ENCODE assay signal across 1 cellular context in genomic region chr12:121827351-121828099, GRCh38.
TF ChIP-seq lines count a peak whose summit lies in the region.

No MANE protein-coding gene starts in this region.

TF ChIP-seq in K562, 482 proteins besides CTCF, POLR2A, EP300 and RAD21:
- TF ChIP-seq POLR3A (IDR thresholded peaks at IDR 0.05; ENCODE audit: borderline replicate concordance, extremely low read depth, insufficient read depth, insufficient read length) (no peak), SP1 (CRISPR knock-in tag; IDR thresholded peaks at IDR 0.05) (no peak), BRCA1 (IDR thresholded peaks at IDR 0.05) (no peak), BRCA1 (CRISPR knock-in tag; IDR thresholded peaks at IDR 0.05) (no peak), HNRNPL (IDR thresholded peaks at IDR 0.05; ENCODE audit: low read depth, low read length) (0 out of 2 replicates have a peak, but pooled peaks have one; percentile 43), POLR2G (IDR thresholded peaks at IDR 0.05; ENCODE audit: low read depth, low read length) (peak; percentile 58), RBFOX2 (IDR thresholded peaks at IDR 0.05; ENCODE audit: low read depth, low read length) (0 out of 2 replicates have a peak, but pooled peaks have one; percentile 26)
